Comparison of ENCODE assay signal across 8 cellular contexts in genomic region chr1:39954261-39954869, GRCh38. TPM values are rescaled to one million over a fixed set of nuclear protein-coding genes. Genes with fewer than 3 reads are reported as not detected.
DNase-seq lines count a peak whose midpoint lies in the region; ATAC-seq, FAIRE-seq and TF ChIP-seq lines count a peak whose summit lies in the region.

No MANE protein-coding gene starts in this region.

- TF ChIP-seq CTCF in LNCaP clone FGC (IDR thresholded peaks at IDR 0.05; ENCODE audit: control insufficient read depth, extremely low read depth, insufficient read depth) (no peak), mammary epithelial cell (conservative IDR thresholded peaks at IDR 0.05 in 1 of 2, IDR thresholded peaks at IDR 0.05 in 1 of 2; ENCODE audit: extremely low read depth in 1 of 2, insufficient read depth in 1 of 2, low read depth in 1 of 2, low read length in 2 of 2) (no peak)

- dilution Hi-C loops in mammary epithelial cell (cut with HindIII; ENCODE audit: low sequenced_read_pairs) = no loop called here

- H3K36me3 ChIP-seq in mammary epithelial cell (ENCODE audit: insufficient read depth, low read length) = peaks cover 4% of the 10 kb centered on the region
- H3K36me3 ChIP-seq in mucosa of stomach (ENCODE audit: control insufficient read depth, insufficient read depth, low read length) = no peaks in the 10 kb centered on the region

- H3K4me3 ChIP-seq in LNCaP clone FGC (ENCODE audit: low read depth, low read length) (peak overlapping the region; percentile 60; the same call in 1 of the 2 replicates), mammary epithelial cell (replicated peaks in 1 of 3; ENCODE audit: insufficient read depth in 1 of 3, low read depth in 2 of 3, low read length in 3 of 3) (peak overlapping the region in 2 of 3 experiments; percentile 26 to 75), mucosa of stomach (ENCODE audit: low read length) (no peak overlapping the region)

- H3K9me3 ChIP-seq in mammary epithelial cell (replicated peaks; ENCODE audit: insufficient read depth, low read length) (no peaks in the 10 kb centered on the region), mucosa of stomach (ENCODE audit: control insufficient read depth, low read length) (no peaks in the 10 kb centered on the region)

- in situ Hi-C loops in mammary epithelial cell (cut with MboI; ENCODE audit: low sequenced_read_pairs in 2 of 2) = no loop called here

- FAIRE-seq in GM12892 (lab: Jason Lieb, UNC) = no peak

- CTCF ChIA-PET in mammary epithelial cell (lab: Charles Lee; ENCODE audit: low non-redundant PET) = no interaction called here

- peak overlapping the region; percentile 73 for H2AFZ ChIP-seq in mammary epithelial cell (ENCODE audit: low read depth, low read length)

- no peak for ATAC-seq in GM18909 (IDR thresholded peaks at IDR 0.05; ENCODE audit: poor library complexity, unreplicated experiment)

- H3K4me2 ChIP-seq in mammary epithelial cell (ENCODE audit: insufficient read depth, low read depth, low read length) = peak overlapping the region; percentile 95

- peak; percentile 31 for DNase-seq in AG20443 (ENCODE audit: low spot score)
- DNase-seq in LNCaP clone FGC (ENCODE audit: low read depth) = no peak
- no peak for DNase-seq in mammary epithelial cell
- DNase-seq in GM12892 (ENCODE audit: insufficient read length) = no peak
- DNase-seq in RPMI8226 = no peak
- no peak for DNase-seq in AG08396 (ENCODE audit: low spot score)

- no peaks in the 10 kb centered on the region for H4K20me1 ChIP-seq in mammary epithelial cell (ENCODE audit: insufficient read depth, low read length)

- no peak overlapping the region for H3K27ac ChIP-seq in mammary epithelial cell (ENCODE audit: insufficient read depth, low read depth, low read length)

- BruUV-seq in mammary epithelial cell (replicated peaks; lab: Mats Ljungman, UMichigan) = no TSS peak

- 81% methylated on average over 13 of the region's 18 CpGs for WGBS in mammary epithelial cell (ENCODE audit: low coverage, missing lambda C conversion rate)

- H3K27me3 ChIP-seq in mammary epithelial cell (ENCODE audit: insufficient read depth, low read length) (no peaks in the 10 kb centered on the region), mucosa of stomach (ENCODE audit: control insufficient read depth, insufficient read depth, low read length) (no peaks in the 10 kb centered on the region)

- peaks cover 42% of the 10 kb centered on the region for H3K4me1 ChIP-seq in mammary epithelial cell (ENCODE audit: insufficient read depth, low read length)
- H3K4me1 ChIP-seq in mucosa of stomach (ENCODE audit: control insufficient read depth, insufficient read depth, low read length) = peaks cover 32% of the 10 kb centered on the region

- intact Hi-C loops in mammary epithelial cell (cut with micrococcal nuclease) = no loop called here

- TF ChIP-seq POLR2A in GM12892 (IDR thresholded peaks at IDR 0.05; ENCODE audit: low read depth, low read length) = no peak

- H3K79me2 ChIP-seq in mammary epithelial cell (ENCODE audit: insufficient read depth, low read length) = peaks cover 41% of the 10 kb centered on the region

- H3K9ac ChIP-seq in mammary epithelial cell (ENCODE audit: insufficient read depth, low read length) = peak overlapping the region; percentile 31
- H3K9ac ChIP-seq in mucosa of stomach (ENCODE audit: low read length) = peak overlapping the region; percentile 26

RNA-seq across cellular contexts. Expression of gene MFSD2A, which starts 0.6 kb away (rescaled TPM):
- 10 to 100 TPM; 14.3 to 54.0 TPM for total RNA-seq in mammary epithelial cell
- polyA plus RNA-seq in mammary epithelial cell = 49.3 TPM
- 67.4 TPM for polyA minus RNA-seq in mammary epithelial cell
- polyA plus RNA-seq in GM12892 (2012; ENCODE audit: missing spikeins) = 10.5 TPM

RNA-seq across cellular contexts. Expression of gene MYCL, which starts 52.6 kb away (rescaled TPM):
- 1 to 10 TPM; 3.1 to 4.5 TPM for total RNA-seq in mammary epithelial cell
- polyA plus RNA-seq in mammary epithelial cell = 2.3 TPM
- 1.6 TPM for polyA minus RNA-seq in mammary epithelial cell
- polyA plus RNA-seq in GM12892 (2012; ENCODE audit: missing spikeins) = 2.0 TPM
